16 cellular contexts compared by ENCODE assay signal in genomic region chr7:155850730-155851678, GRCh38. TPM values are rescaled to one million over a fixed set of nuclear protein-coding genes. Genes with fewer than 3 reads are reported as not detected.
A peak's percentile ranks its signal among the peaks of the same experiment; 100 is the strongest.
DNase-seq lines count a peak whose midpoint lies in the region; ATAC-seq and TF ChIP-seq lines count a peak whose summit lies in the region.
"Had no signal": no experiment of that assay in that cellular context is flagged by ENCODE, and none has a peak within 500 bp of the region (broad histone marks: within the 10 kb centered on the region; RNA-seq: fewer than 3 reads in every experiment).

No MANE protein-coding gene starts in this region.

- H3K4me1 ChIP-seq in right cardiac atrium (ENCODE audit: control insufficient read depth, insufficient read depth, low read length) = no peaks in the 10 kb centered on the region
- no peaks in the 10 kb centered on the region for H3K4me1 ChIP-seq in endodermal cell (ENCODE audit: control insufficient read depth, insufficient read depth, low read length)
- H3K4me1 ChIP-seq in vagina = no peaks in the 10 kb centered on the region
- no peaks in the 10 kb centered on the region for H3K4me1 ChIP-seq in PC-9 (replicated peaks; ENCODE audit: insufficient read depth)
- no peaks in the 10 kb centered on the region for H3K4me1 ChIP-seq in naive thymus-derived CD4-positive, alpha-beta T cell (ENCODE audit: control insufficient read depth in 2 of 2, insufficient read depth in 2 of 2, low read length in 2 of 2)

- no peaks in the 10 kb centered on the region for H3K27me3 Mint-ChIP-seq in endodermal cell (ENCODE audit: insufficient read depth)
- peaks cover 0 to 32% (median 12%) of the 10 kb centered on the region in 5 donors for H3K27me3 Mint-ChIP-seq in naive thymus-derived CD4-positive, alpha-beta T cell

- ATAC-seq in right cardiac atrium = no peak
- ATAC-seq in sciatic nerve = no peak
- ATAC-seq in naive thymus-derived CD4-positive, alpha-beta T cell = no peak

- no peak overlapping the region for H3K27ac Mint-ChIP-seq in endodermal cell
- H3K27ac Mint-ChIP-seq in naive thymus-derived CD4-positive, alpha-beta T cell = no peak overlapping the region

- no peak overlapping the region for H3K4me2 ChIP-seq in PC-9

- no peaks in the 10 kb centered on the region for H4K20me1 ChIP-seq in PC-9 (ENCODE audit: insufficient read depth)

- no peak overlapping the region for H3K4me3 Mint-ChIP-seq in endodermal cell
- no peak overlapping the region for H3K4me3 Mint-ChIP-seq in naive thymus-derived CD4-positive, alpha-beta T cell
- H3K4me3 Mint-ChIP-seq: CD4-positive, CD25-positive, alpha-beta regulatory T cell had no signal

- no peak for TF ChIP-seq POLR2A in vagina (IDR thresholded peaks at IDR 0.05)

- H3K9me3 ChIP-seq in right cardiac atrium (ENCODE audit: control insufficient read depth, low read length) (no peaks in the 10 kb centered on the region), endodermal cell (ENCODE audit: control insufficient read depth, low read length) (no peaks in the 10 kb centered on the region), vagina (no peaks in the 10 kb centered on the region), PC-9 (ENCODE audit: insufficient read depth, low read depth) (no peaks in the 10 kb centered on the region)
- no peaks in the 10 kb centered on the region for H3K9me3 ChIP-seq in naive thymus-derived CD4-positive, alpha-beta T cell (ENCODE audit: control insufficient read depth in 2 of 3, low read length in 3 of 3)

- no peaks in the 10 kb centered on the region for H3F3A ChIP-seq in PC-9 (ENCODE audit: insufficient read depth, low read depth)

- no peak overlapping the region for H3K4me3 ChIP-seq in right cardiac atrium (ENCODE audit: low read length)
- no peak overlapping the region for H3K4me3 ChIP-seq in endodermal cell (ENCODE audit: low read length)
- no peak overlapping the region for H3K4me3 ChIP-seq in vagina
- H3K4me3 ChIP-seq in PC-9 = no peak overlapping the region
- no peak overlapping the region for H3K4me3 ChIP-seq in naive thymus-derived CD4-positive, alpha-beta T cell (ENCODE audit: low read length)

- CTCF ChIA-PET in PC-9 (lab: Charles Lee) = interaction anchor here (0.7 kb wide), 1 partner anchor 9 kb away, joined by 3 read pairs; no protein-coding TSS in a partner anchor
- CTCF ChIA-PET in naive thymus-derived CD4-positive, alpha-beta T cell (lab: Charles Lee) = no interaction called here

- 74% methylated on average over 22 of the region's 22 CpGs for WGBS in right cardiac atrium
- WGBS in endodermal cell (ENCODE audit: insufficient coverage in 1 of 2, insufficient read length in 1 of 2), 2 experiments = 86 to 89% methylated on average over 18 to 22 of the region's 22 CpGs

- no peaks in the 10 kb centered on the region for H3K4me1 Mint-ChIP-seq in endodermal cell
- peaks cover 0 to 1% (median 0%) of the 10 kb centered on the region in 7 donors for H3K4me1 Mint-ChIP-seq in naive thymus-derived CD4-positive, alpha-beta T cell
- H3K4me1 Mint-ChIP-seq: CD4-positive, CD25-positive, alpha-beta regulatory T cell had no signal

- DNase-seq in cardiac septum (ENCODE audit: low spot score) = peak; percentile 50
- DNase-seq in right cardiac atrium = no peak
- peak; percentile 18 for DNase-seq in endodermal cell
- DNase-seq in sciatic nerve (ENCODE audit: low spot score) = peak; percentile 28
- DNase-seq in vagina (ENCODE audit: extremely low spot score in 2 of 2) = peak; percentile 76 to 93
- DNase-seq in PC-9 = no peak
- DNase-seq in naive thymus-derived CD4-positive, alpha-beta T cell = no peak
- no peak for DNase-seq in effector CD4-positive, alpha-beta T cell
- DNase-seq: ACHN; CD4-positive, CD25-positive, alpha-beta regulatory T cell; GDM1; NCI-H1436 treated with DMSO at 0.1 percent for 48 hours; NCI-H345; NCI-H69; Right ventricle myocardium superior had no signal

- H3K9me2 ChIP-seq in PC-9 (ENCODE audit: insufficient read depth) = no peaks in the 10 kb centered on the region

- H3K27ac ChIP-seq in right cardiac atrium (ENCODE audit: low read length) = no peak overlapping the region
- no peak overlapping the region for H3K27ac ChIP-seq in endodermal cell (ENCODE audit: low read depth, low read length)
- H3K27ac ChIP-seq in vagina = no peak overlapping the region
- H3K27ac ChIP-seq in PC-9 = no peak overlapping the region
- H3K27ac ChIP-seq in naive thymus-derived CD4-positive, alpha-beta T cell (ENCODE audit: low read depth, low read length) = no peak overlapping the region

- intact Hi-C loops in cardiac septum (cut with DNase I) = no loop called here
- intact Hi-C loops in right cardiac atrium (cut with DNase I) = no loop called here
- intact Hi-C loops in sciatic nerve (cut with DNase I) = no loop called here
- intact Hi-C loops in vagina (cut with DNase I) = no loop called here
- intact Hi-C loops in PC-9 (cut with micrococcal nuclease; ENCODE audit: unreplicated experiment) = no loop called here
- intact Hi-C loops in naive thymus-derived CD4-positive, alpha-beta T cell (cut with micrococcal nuclease) = no loop called here

- BruUV-seq in PC-9 (replicated peaks; lab: Mats Ljungman, UMichigan) = no TSS peak

- TF ChIP-seq CTCF in endodermal cell (conservative IDR thresholded peaks at IDR 0.05) = no peak
- TF ChIP-seq CTCF in vagina (IDR thresholded peaks at IDR 0.05) = no peak
- no peak for TF ChIP-seq CTCF in PC-9 (conservative IDR thresholded peaks at IDR 0.05)

- no peak overlapping the region for H3K9ac ChIP-seq in endodermal cell (ENCODE audit: extremely low read depth, low read length, poor library complexity, severe bottlenecking)

- POLR2A ChIA-PET in PC-9 (lab: Charles Lee; ENCODE audit: unreplicated experiment) = no interaction called here
- POLR2A ChIA-PET in naive thymus-derived CD4-positive, alpha-beta T cell (lab: Charles Lee) = no interaction called here

- H3K27me3 ChIP-seq in right cardiac atrium (ENCODE audit: control insufficient read depth, insufficient read depth) (no peaks in the 10 kb centered on the region), endodermal cell (ENCODE audit: control insufficient read depth, insufficient read depth, low read length, poor library complexity, severe bottlenecking) (no peaks in the 10 kb centered on the region), vagina (no peaks in the 10 kb centered on the region), PC-9 (ENCODE audit: insufficient read depth, low read depth) (no peaks in the 10 kb centered on the region)
- H3K27me3 ChIP-seq in naive thymus-derived CD4-positive, alpha-beta T cell (ENCODE audit: control insufficient read depth in 2 of 2, insufficient read depth in 2 of 2, low read length in 2 of 2) = no peaks in the 10 kb centered on the region

- H3K9me3 Mint-ChIP-seq in endodermal cell = no peaks in the 10 kb centered on the region
- peaks cover 0 to 4% (median 0%) of the 10 kb centered on the region in 11 donors for H3K9me3 Mint-ChIP-seq in naive thymus-derived CD4-positive, alpha-beta T cell

- no peaks in the 10 kb centered on the region for H3K36me3 ChIP-seq in endodermal cell (ENCODE audit: control insufficient read depth, insufficient read depth, low read length)
- no peaks in the 10 kb centered on the region for H3K36me3 ChIP-seq in vagina
- H3K36me3 ChIP-seq in PC-9 (ENCODE audit: low read depth) = no peaks in the 10 kb centered on the region
- H3K36me3 ChIP-seq in naive thymus-derived CD4-positive, alpha-beta T cell (ENCODE audit: control insufficient read depth in 2 of 3, insufficient read depth in 3 of 3, low read length in 3 of 3) = no peaks in the 10 kb centered on the region

- H3K79me2 ChIP-seq in PC-9 (ENCODE audit: low read depth) = no peaks in the 10 kb centered on the region

- no peak overlapping the region for H2AFZ ChIP-seq in PC-9

- no peaks in the 10 kb centered on the region for H3K36me3 Mint-ChIP-seq in endodermal cell (ENCODE audit: low read depth)
- no peaks in the 10 kb centered on the region for H3K36me3 Mint-ChIP-seq in naive thymus-derived CD4-positive, alpha-beta T cell
- H3K36me3 Mint-ChIP-seq: CD4-positive, CD25-positive, alpha-beta regulatory T cell had no signal

RNA-seq across cellular contexts. Expression of gene SHH, which starts 38.7 kb away (rescaled TPM):
- total RNA-seq in cardiac septum (not detected), right cardiac atrium (not detected), endodermal cell (1 to 10 TPM in 1 of 2 donors, under 1 TPM in 1; 0.99 to 1.6 TPM), sciatic nerve (16.7 TPM), vagina (0.25 TPM), PC-9 (2021) (not detected in 2 replicates)
- polyA plus RNA-seq in right cardiac atrium = not detected
- polyA plus RNA-seq in endodermal cell (2013, experiment 1 of 2) = 0.93 TPM
- polyA plus RNA-seq in endodermal cell (2013, experiment 2 of 2) = 0.41 TPM
- total RNA-seq in naive thymus-derived CD4-positive, alpha-beta T cell = not detected
- not detected for polyA plus RNA-seq in naive thymus-derived CD4-positive, alpha-beta T cell
- total RNA-seq: CD4-positive, CD25-positive, alpha-beta regulatory T cell; HT1080; Right ventricle myocardium superior had no signal

Comparison
In these comparisons a context has a peak if more than half of its experiments do, and no peak if none do; other contexts are left out.
1. DNase-seq: peak in cardiac septum (single experiment), endodermal cell (single experiment), sciatic nerve (single experiment) and vagina (2 of 2); none in right cardiac atrium (0 of 3), PC-9 (0 of 2), naive thymus-derived CD4-positive, alpha-beta T cell (0 of 9) and effector CD4-positive, alpha-beta T cell (single experiment).